8 cellular contexts compared by ENCODE assay signal in genomic region chr15:82999905-83000671, GRCh38. TPM values are rescaled to one million over a fixed set of nuclear protein-coding genes. Genes with fewer than 3 reads are reported as not detected.
DNase-seq lines count a peak whose midpoint lies in the region; ATAC-seq, FAIRE-seq and TF ChIP-seq lines count a peak whose summit lies in the region.

No MANE protein-coding gene starts in this region.

- H3K4me1 ChIP-seq in DOHH2 (ENCODE audit: control insufficient read depth, low read length) (peaks cover 4% of the 10 kb centered on the region; the same call in 1 of the 2 replicates), stomach (peaks cover 9 to 13% (median 9%) of the 10 kb centered on the region in 4 donors)

- TF ChIP-seq EP300 in stomach (IDR thresholded peaks at IDR 0.05) = no peak

- H3K27ac ChIP-seq in DOHH2 (ENCODE audit: low read depth, low read length) = no peak overlapping the region
- H3K27ac ChIP-seq in stomach = peak overlapping the region; percentile 48 to 88 (median 63)

- DNase-seq in KBM-7 (peak; percentile 90), SK-N-DZ (ENCODE audit: low spot score) (peak; percentile 36), bronchial epithelial cell (ENCODE audit: low read depth) (peak; percentile 57), kidney tubule cell (ENCODE audit: low spot score) (peak; percentile 71), stomach (no peak)
- no peak for DNase-seq in stimulated activated CD8-positive, alpha-beta memory T cell treated with anti-CD3 and anti-CD28 coated beads, Interleukin-4, amount 100 ng/mL, for 48 hours

- no peak for TF ChIP-seq POLR2A in stomach (IDR thresholded peaks at IDR 0.05)

- intact Hi-C loops in stomach (cut with DNase I; ENCODE audit: low total_unique reads) = loop anchor here (5.0 kb wide), 1 partner anchor 153 kb away; no protein-coding TSS in a partner anchor

- in situ Hi-C loops in KBM-7 (cut with MboI; ENCODE audit: low pct_unique_long_range_greater_than_20kb, low sequenced_read_pairs) = loop anchor here (10.0 kb wide), 1 partner anchor 145 kb away; no protein-coding TSS in a partner anchor

- peak; percentile 63 for TF ChIP-seq CTCF in DOHH2 (IDR thresholded peaks at IDR 0.05; ENCODE audit: low read depth, low read length, poor library complexity, severe bottlenecking)
- TF ChIP-seq CTCF in bronchial epithelial cell (IDR thresholded peaks at IDR 0.05; ENCODE audit: insufficient read depth, low read length, severe bottlenecking) = peak; percentile 62
- peak in 4 of 7 experiments; percentile 5 to 70 (median 36) for TF ChIP-seq CTCF in stomach (IDR thresholded peaks at IDR 0.05)

- H4K20me1 ChIP-seq in DOHH2 (ENCODE audit: control insufficient read depth, insufficient read depth, low read depth, low read length) = no peaks in the 10 kb centered on the region

- peak overlapping the region; percentile 26 for H3K4me3 ChIP-seq in DOHH2 (ENCODE audit: low read length)
- peak overlapping the region; percentile 17 for H3K4me3 ChIP-seq in bronchial epithelial cell (ENCODE audit: low read depth, low read length)
- peak overlapping the region in 3 of 4 donors; percentile 12 to 35 (median 16) for H3K4me3 ChIP-seq in stomach

- H3K79me2 ChIP-seq in DOHH2 (ENCODE audit: control insufficient read depth, low read length) = no peaks in the 10 kb centered on the region

- H3K9me3 ChIP-seq in DOHH2 (ENCODE audit: control insufficient read depth, insufficient read depth, low read length) (no peaks in the 10 kb centered on the region), stomach (no peaks in the 10 kb centered on the region)

- 0 out of 2 replicates have a peak, but pooled peaks cover 4% of the 10 kb centered on the region for H3F3A ChIP-seq in DOHH2 (ENCODE audit: control insufficient read depth, insufficient read depth)

- H3K9me2 ChIP-seq in DOHH2 (replicated peaks; ENCODE audit: control insufficient read depth, low read length) = no peaks in the 10 kb centered on the region

- FAIRE-seq in bronchial epithelial cell (lab: Jason Lieb, UNC) = no peak

- H3K27me3 ChIP-seq in DOHH2 (ENCODE audit: control insufficient read depth, low read length) = no peaks in the 10 kb centered on the region
- H3K27me3 ChIP-seq in bronchial epithelial cell (ENCODE audit: control insufficient read depth, insufficient read depth, low read length) = no peaks in the 10 kb centered on the region
- H3K27me3 ChIP-seq in stomach = no peaks in the 10 kb centered on the region

- H3K4me2 ChIP-seq in DOHH2 (ENCODE audit: low read length) = peak overlapping the region; percentile 47

- WGBS in stomach, 5 donors = 6 to 10% (median 8%) methylated on average over 6 of the region's 6 CpGs

- peaks cover 4% of the 10 kb centered on the region for H3K36me3 ChIP-seq in DOHH2 (ENCODE audit: control insufficient read depth, low read length)
- H3K36me3 ChIP-seq in bronchial epithelial cell (ENCODE audit: control insufficient read depth, insufficient read depth, low read length) = no peaks in the 10 kb centered on the region
- H3K36me3 ChIP-seq in stomach = peaks cover 0 to 21% (median 18%) of the 10 kb centered on the region in 4 donors

- ATAC-seq in GM19463 (IDR thresholded peaks at IDR 0.05; ENCODE audit: unreplicated experiment) = peak; percentile 73

RNA-seq across cellular contexts. Expression of gene C15orf40, which starts 11.4 kb away (rescaled TPM):
- polyA plus RNA-seq in SK-N-DZ (2014; cell fraction: cytosol; rRNA removed) = 16.6 and 18.4 TPM in 2 replicates
- polyA plus RNA-seq in SK-N-DZ (2014; cell fraction: nucleus; rRNA removed) = 16.9 and 18.4 TPM in 2 replicates
- total RNA-seq in bronchial epithelial cell = 5.5 and 12.8 TPM in 2 replicates
- total RNA-seq in stomach = 10 to 100 TPM in 3 of 5 donors, 1 to 10 TPM in 2; 2.3 to 17.0 (median 11.9) TPM
- 10 to 100 TPM; 20.0 to 40.9 (median 20.1) TPM for polyA plus RNA-seq in stomach

RNA-seq across cellular contexts. Expression of gene RAMAC, which starts 14.1 kb away (rescaled TPM):
- 50.5 and 57.6 TPM in 2 replicates for polyA plus RNA-seq in SK-N-DZ (2014; cell fraction: cytosol; rRNA removed)
- polyA plus RNA-seq in SK-N-DZ (2014; cell fraction: nucleus; rRNA removed) = 22.9 and 26.3 TPM in 2 replicates
- total RNA-seq in bronchial epithelial cell = 83.7 and 100 TPM in 2 replicates
- 10 to 100 TPM in 3 of 5 donors, 1 to 10 TPM in 2; 1.2 to 84.0 (median 20.1) TPM for total RNA-seq in stomach
- polyA plus RNA-seq in stomach = 10 to 100 TPM; 19.7 to 37.0 (median 27.7) TPM

RNA-seq across cellular contexts. Expression of gene HOMER2, which starts 47.6 kb away (rescaled TPM):
- 18.1 and 30.0 TPM in 2 replicates for polyA plus RNA-seq in SK-N-DZ (2014; cell fraction: cytosol; rRNA removed)
- polyA plus RNA-seq in SK-N-DZ (2014; cell fraction: nucleus; rRNA removed) = 16.7 and 18.2 TPM in 2 replicates
- total RNA-seq in bronchial epithelial cell (75.3 and 108 TPM in 2 replicates), stomach (100 to 1,000 TPM in 1 of 5 donors, 10 to 100 TPM in 3, 1 to 10 TPM in 1; 2.9 to 144 (median 85.8) TPM)
- polyA plus RNA-seq in stomach = 10 to 100 TPM; 35.7 to 77.1 (median 63.8) TPM

Comparison
In these comparisons a context has a peak if more than half of its experiments do, and no peak if none do; other contexts are left out.
1. DNase-seq: peak in KBM-7 (single experiment), SK-N-DZ (single experiment), bronchial epithelial cell (single experiment) and kidney tubule cell (single experiment); none in stomach (single experiment) and stimulated activated CD8-positive, alpha-beta memory T cell treated with anti-CD3 and anti-CD28 coated beads, Interleukin-4, amount 100 ng/mL, for 48 hours (single experiment).
2. Peak in every context shown above with its lines, with median percentiles within 50 percentile points of each other: H3K4me3 ChIP-seq and CTCF ChIP-seq.